ENCODE assay signal across 16 cellular contexts in genomic region chr5:97101189-97101910, GRCh38. TPM values are rescaled to one million over a fixed set of nuclear protein-coding genes. Genes with fewer than 3 reads are reported as not detected.
A peak's percentile ranks its signal among the peaks of the same experiment; 100 is the strongest.
DNase-seq lines count a peak whose midpoint lies in the region; FAIRE-seq and TF ChIP-seq lines count a peak whose summit lies in the region.
"Had no signal": no experiment of that assay in that cellular context is flagged by ENCODE, and none has a peak within 500 bp of the region (broad histone marks: within the 10 kb centered on the region; RNA-seq: fewer than 3 reads in every experiment).

No MANE protein-coding gene starts in this region.

- peaks cover 30% of the 10 kb centered on the region for H3K36me3 ChIP-seq in neural progenitor cell

- peak; percentile 58 for FAIRE-seq in frontal cortex (lab: Jason Lieb, UNC)
- FAIRE-seq: bronchial epithelial cell, endothelial cell of umbilical vein had no signal

- in situ Hi-C loops in G401 (cut with HindIII; ENCODE audit: low sequenced_read_pairs) = no loop called here

- H2AFZ ChIP-seq in neural progenitor cell (replicated peaks) = no peak overlapping the region

- peaks cover 13% of the 10 kb centered on the region for H3K4me1 Mint-ChIP-seq in neural progenitor cell

- peaks cover 53% of the 10 kb centered on the region for H3K36me3 Mint-ChIP-seq in neural progenitor cell

- H3K4me3 Mint-ChIP-seq in neural progenitor cell = no peak overlapping the region

- H3K9me3 Mint-ChIP-seq in neural progenitor cell = no peaks in the 10 kb centered on the region

- peaks cover 4% of the 10 kb centered on the region for H3K27me3 Mint-ChIP-seq in neural progenitor cell (ENCODE audit: insufficient read depth, low read depth)

- H3K4me1 ChIP-seq in neural progenitor cell = peaks cover 32% of the 10 kb centered on the region
- H3K4me1 ChIP-seq: psoas muscle had no signal

- no peak overlapping the region for H3K9ac ChIP-seq in neural progenitor cell

- peak overlapping the region; percentile 80 for H3K27ac Mint-ChIP-seq in neural progenitor cell

- no peaks in the 10 kb centered on the region for H3K27me3 ChIP-seq in neural progenitor cell

- peak overlapping the region; percentile 50 for H3K27ac ChIP-seq in neural progenitor cell
- H3K27ac ChIP-seq: psoas muscle had no signal

- H4K20me1 ChIP-seq in neural progenitor cell (ENCODE audit: low read depth) = peaks cover 6% of the 10 kb centered on the region

- H3K79me2 ChIP-seq in neural progenitor cell (ENCODE audit: low read depth) = no peaks in the 10 kb centered on the region

- no peak overlapping the region for H3K4me3 ChIP-seq in neural progenitor cell
- H3K4me3 ChIP-seq: psoas muscle had no signal

- peak; percentile 21 for DNase-seq in G401 (ENCODE audit: low spot score)
- DNase-seq in amygdala (lab: John Stamatoyannopoulos, UW) = peak in 37 of 56 donors; percentile 5 to 69 (median 26)
- DNase-seq in frontal cortex (ENCODE audit: low spot score in 2 of 2) = peak in 1 of 2 donors; percentile 8
- no peak for DNase-seq in neural progenitor cell (ENCODE audit: low spot score)
- no peak for DNase-seq in occipital lobe (lab: John Stamatoyannopoulos, UW)
- DNase-seq in NCI-H2107 (lab: John Stamatoyannopoulos, UW) = no peak
- DNase-seq in ecto neural progenitor cell (ENCODE audit: low spot score) = no peak
- DNase-seq in 8988T = no peak
- DNase-seq: activated CD4-positive, CD25-positive, alpha-beta regulatory T cell; activated CD8-positive, alpha-beta memory T cell treated with anti-CD3 and anti-CD28 coated beads, Interleukin-2, amount 50 U/mL, for 4 hours; glutamatergic neuron; NCI-H1930; psoas muscle had no signal

- peaks cover 28% of the 10 kb centered on the region for H3F3A ChIP-seq in neural progenitor cell (ENCODE audit: low read depth)

- H3K4me2 ChIP-seq in neural progenitor cell = no peak overlapping the region

- H3K9me3 ChIP-seq in neural progenitor cell (ENCODE audit: low read depth) = no peaks in the 10 kb centered on the region
- H3K9me3 ChIP-seq: psoas muscle had no signal

- no peak for TF ChIP-seq CTCF in neural progenitor cell (IDR thresholded peaks at IDR 0.05)

RNA-seq across cellular contexts. Expression of gene LIX1, which starts 41.1 kb away (rescaled TPM):
- 1.0 and 2.0 TPM in 2 replicates for total RNA-seq in G401 (2014; rRNA removed; shearing (Covaris generic))
- total RNA-seq in frontal cortex (7.3 TPM), neural progenitor cell (ENCODE audit: low replicate concordance) (114 and 164 TPM in 2 replicates), occipital lobe (8.3 TPM)
- total RNA-seq: bronchial epithelial cell, endothelial cell of umbilical vein, kidney epithelial cell, psoas muscle had no signal

Comparison
In these comparisons a context has a peak if more than half of its experiments do, and no peak if none do; other contexts are left out.
1. DNase-seq: peak in G401 (single experiment) and amygdala (37 of 56); none in neural progenitor cell (single experiment), occipital lobe (single experiment), NCI-H2107 (single experiment), ecto neural progenitor cell (single experiment) and 8988T (single experiment).
2. RNA of gene LIX1, which starts 41.1 kb away (total RNA-seq): 114 to 164 TPM in neural progenitor cell; 8.3 TPM in occipital lobe (single experiment), 7.3 TPM in frontal cortex (single experiment) and 1.0 to 2.0 TPM in G401; every median in the first group is over 10 times any median in the second.